In the genomic region with DNA sequence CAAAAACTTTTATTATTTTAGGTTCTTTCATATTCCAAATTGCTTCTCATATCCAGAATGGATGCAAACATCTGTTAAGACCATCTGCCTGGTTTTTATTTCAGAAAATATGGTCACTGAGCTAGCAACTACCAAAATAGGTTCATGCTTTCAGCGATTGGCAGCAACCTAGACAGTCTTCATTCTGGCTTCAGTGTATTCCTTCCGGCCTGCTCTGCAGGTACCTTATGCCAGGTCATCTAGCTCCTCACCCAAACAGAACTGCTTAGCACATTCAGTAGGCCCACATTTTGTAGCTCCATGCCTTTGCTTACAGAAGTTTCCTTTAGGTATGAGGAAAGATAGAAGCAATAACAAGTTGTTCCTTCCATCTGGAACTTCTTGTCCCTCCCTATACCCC, we compare ENCODE assay signal across 23 cellular contexts. TPM values are rescaled to one million over a fixed set of nuclear protein-coding genes. Genes with fewer than 3 reads are reported as not detected.
DNase-seq lines count a peak whose midpoint lies in the region; ATAC-seq and TF ChIP-seq lines count a peak whose summit lies in the region.
"Had no signal": no experiment of that assay in that cellular context is flagged by ENCODE, and none has a peak within 500 bp of the region (broad histone marks: within the 10 kb centered on the region; RNA-seq: fewer than 3 reads in every experiment).

No MANE protein-coding gene starts in this region.

- CTCF ChIA-PET in activated naive CD4-positive, alpha-beta T cell treated with anti-CD3 and anti-CD28 coated beads for 36 hours (lab: Charles Lee): interaction anchor here (0.7 kb wide), 1 partner anchor 42 kb away, joined by 3 read pairs; no protein-coding TSS in a partner anchor
- CTCF ChIA-PET in WTC11 (lab: Charles Lee) (no interaction called here), OCI-LY7 (lab: Charles Lee; ENCODE audit: unreplicated experiment) (no interaction called here)

- ATAC-seq in WTC11 (0 out of 2 replicates have a peak, but pooled peaks have one; percentile 16), HG02763 (IDR thresholded peaks at IDR 0.05; ENCODE audit: unreplicated experiment) (no peak)
- ATAC-seq in stimulated activated memory B cell treated with anti-CD40 and anti-IgM and Interleukin-4, amounts not matched to agents 10 μg/mL and 1 μg/mL and 100 μg/mL, for 72 hours: no peak
- ATAC-seq: Panc1 had no signal

- H3K9me3 Mint-ChIP-seq in activated naive CD4-positive, alpha-beta T cell treated with anti-CD3 and anti-CD28 coated beads, Interleukin-2, amount 50 U/mL, for 24 hours: no peaks in the 10 kb centered on the region
- no peaks in the 10 kb centered on the region for H3K9me3 Mint-ChIP-seq in activated naive CD4-positive, alpha-beta T cell treated with anti-CD3 and anti-CD28 coated beads for 36 hours
- no peaks in the 10 kb centered on the region for H3K9me3 Mint-ChIP-seq in WTC11
- no peaks in the 10 kb centered on the region for H3K9me3 Mint-ChIP-seq in glutamatergic neuron (ENCODE audit: unreplicated experiment)
- H3K9me3 Mint-ChIP-seq in stimulated activated memory B cell treated with anti-CD40 and anti-IgM and Interleukin-4, amounts not matched to agents 10 μg/mL and 1 μg/mL and 100 μg/mL, for 72 hours: no peaks in the 10 kb centered on the region
- H3K9me3 Mint-ChIP-seq: CD4-positive, alpha-beta T cell; IgD-negative memory B cell had no signal

- H3K4me1 Mint-ChIP-seq in activated naive CD4-positive, alpha-beta T cell treated with anti-CD3 and anti-CD28 coated beads, Interleukin-2, amount 50 U/mL, for 24 hours: peaks cover 31% of the 10 kb centered on the region
- H3K4me1 Mint-ChIP-seq in activated naive CD4-positive, alpha-beta T cell treated with anti-CD3 and anti-CD28 coated beads for 36 hours (ENCODE audit: low read depth): peaks cover 7% of the 10 kb centered on the region
- H3K4me1 Mint-ChIP-seq in WTC11: peaks cover 26% of the 10 kb centered on the region
- H3K4me1 Mint-ChIP-seq in glutamatergic neuron (ENCODE audit: low read depth, unreplicated experiment): peaks cover 25% of the 10 kb centered on the region
- H3K4me1 Mint-ChIP-seq in stimulated activated memory B cell treated with anti-CD40 and anti-IgM and Interleukin-4, amounts not matched to agents 10 μg/mL and 1 μg/mL and 100 μg/mL, for 72 hours: peaks cover 41% of the 10 kb centered on the region

- H3K36me3 ChIP-seq in OCI-LY7 (ENCODE audit: insufficient read depth, low read length): peaks cover 39% of the 10 kb centered on the region
- H3K36me3 ChIP-seq: BE2C, MG63, SJSA1 had no signal

- no peaks in the 10 kb centered on the region for H3K9me2 ChIP-seq in OCI-LY7 (ENCODE audit: insufficient read depth, low read length)

- no peak overlapping the region for H3K27ac ChIP-seq in OCI-LY7 (ENCODE audit: low read depth, low read length, poor library complexity, severe bottlenecking)
- H3K27ac ChIP-seq: SJSA1 had no signal

- H2AFZ ChIP-seq in OCI-LY7 (ENCODE audit: low read length): no peak overlapping the region

- H3K27ac Mint-ChIP-seq in activated naive CD4-positive, alpha-beta T cell treated with anti-CD3 and anti-CD28 coated beads, Interleukin-2, amount 50 U/mL, for 24 hours: peak overlapping the region; percentile 30
- no peak overlapping the region for H3K27ac Mint-ChIP-seq in activated naive CD4-positive, alpha-beta T cell treated with anti-CD3 and anti-CD28 coated beads for 36 hours
- H3K27ac Mint-ChIP-seq in WTC11 (peak overlapping the region; percentile 52), glutamatergic neuron (ENCODE audit: unreplicated experiment) (peak overlapping the region; percentile 6)
- peak overlapping the region; percentile 28 for H3K27ac Mint-ChIP-seq in stimulated activated memory B cell treated with anti-CD40 and anti-IgM and Interleukin-4, amounts not matched to agents 10 μg/mL and 1 μg/mL and 100 μg/mL, for 72 hours
- H3K27ac Mint-ChIP-seq: CD4-positive, alpha-beta T cell had no signal

- peaks cover 60% of the 10 kb centered on the region for H3K4me1 ChIP-seq in OCI-LY7 (ENCODE audit: insufficient read depth, low read length, poor library complexity, severe bottlenecking)
- H3K4me1 ChIP-seq: BE2C, SJSA1 had no signal

- intact Hi-C loops in activated naive CD4-positive, alpha-beta T cell treated with anti-CD3 and anti-CD28 coated beads for 36 hours (cut with micrococcal nuclease): no loop called here
- intact Hi-C loops in OCI-LY7 (cut with micrococcal nuclease; ENCODE audit: unreplicated experiment): loop anchor here (5.0 kb wide), 1 partner anchor 63 kb away; no protein-coding TSS in a partner anchor

- no peak for DNase-seq in activated naive CD4-positive, alpha-beta T cell treated with anti-CD3 and anti-CD28 coated beads for 36 hours
- DNase-seq in WTC11 (ENCODE audit: low spot score): no peak
- DNase-seq in glutamatergic neuron: no peak
- no peak for DNase-seq in NCI-H345 (lab: John Stamatoyannopoulos, UW)
- no peak for DNase-seq in OCI-LY7 (ENCODE audit: low spot score)
- DNase-seq: BE2C; Caco-2; CD4-positive, alpha-beta T cell; DMS53; EL; H7; Kasumi-1; MG63; NCI-H1048; NCI-H1436; NCI-H2029 treated with DMSO at 0.1 percent for 48 hours; NCI-H510A had no signal

- TF ChIP-seq CTCF in WTC11 (IDR thresholded peaks at IDR 0.05) (no peak), glutamatergic neuron (IDR thresholded peaks at IDR 0.05; ENCODE audit: partially characterized antibody, unreplicated experiment) (no peak), OCI-LY7 (conservative IDR thresholded peaks at IDR 0.05; ENCODE audit: low read length) (no peak)

- no peak overlapping the region for H3K4me3 Mint-ChIP-seq in activated naive CD4-positive, alpha-beta T cell treated with anti-CD3 and anti-CD28 coated beads, Interleukin-2, amount 50 U/mL, for 24 hours
- no peak overlapping the region for H3K4me3 Mint-ChIP-seq in activated naive CD4-positive, alpha-beta T cell treated with anti-CD3 and anti-CD28 coated beads for 36 hours
- no peak overlapping the region for H3K4me3 Mint-ChIP-seq in WTC11
- no peak overlapping the region for H3K4me3 Mint-ChIP-seq in glutamatergic neuron (ENCODE audit: unreplicated experiment)
- H3K4me3 Mint-ChIP-seq in stimulated activated memory B cell treated with anti-CD40 and anti-IgM and Interleukin-4, amounts not matched to agents 10 μg/mL and 1 μg/mL and 100 μg/mL, for 72 hours: no peak overlapping the region
- H3K4me3 Mint-ChIP-seq: CD4-positive, alpha-beta T cell had no signal

- BruUV-seq in OCI-LY7 (replicated peaks; lab: Mats Ljungman, UMichigan): no TSS peak

- POLR2A ChIA-PET in WTC11 (lab: Charles Lee) (no interaction called here), OCI-LY7 (lab: Charles Lee) (interaction anchor here (0.7 to 2.5 kb wide), 4 partner anchors 21 to 151 kb away, joined by 3 to 7 read pairs (median 5); no protein-coding TSS in a partner anchor)

- H4K20me1 ChIP-seq in OCI-LY7 (ENCODE audit: insufficient read depth, low read length): no peaks in the 10 kb centered on the region

- peaks cover 51% of the 10 kb centered on the region for H3K79me2 ChIP-seq in OCI-LY7 (ENCODE audit: insufficient read depth, low read depth, low read length)

- no peaks in the 10 kb centered on the region for H3K9me3 ChIP-seq in OCI-LY7 (ENCODE audit: low read length)
- H3K9me3 ChIP-seq: BE2C, Caco-2, MG63, SJSA1 had no signal

- H3K27me3 Mint-ChIP-seq in activated naive CD4-positive, alpha-beta T cell treated with anti-CD3 and anti-CD28 coated beads, Interleukin-2, amount 50 U/mL, for 24 hours: no peaks in the 10 kb centered on the region
- no peaks in the 10 kb centered on the region for H3K27me3 Mint-ChIP-seq in activated naive CD4-positive, alpha-beta T cell treated with anti-CD3 and anti-CD28 coated beads for 36 hours (ENCODE audit: low read depth)
- H3K27me3 Mint-ChIP-seq in WTC11 (ENCODE audit: low read depth): no peaks in the 10 kb centered on the region
- no peaks in the 10 kb centered on the region for H3K27me3 Mint-ChIP-seq in glutamatergic neuron (ENCODE audit: unreplicated experiment)
- no peaks in the 10 kb centered on the region for H3K27me3 Mint-ChIP-seq in stimulated activated memory B cell treated with anti-CD40 and anti-IgM and Interleukin-4, amounts not matched to agents 10 μg/mL and 1 μg/mL and 100 μg/mL, for 72 hours
- H3K27me3 Mint-ChIP-seq: CD4-positive, alpha-beta T cell; IgD-negative memory B cell had no signal

- H3K36me3 Mint-ChIP-seq in activated naive CD4-positive, alpha-beta T cell treated with anti-CD3 and anti-CD28 coated beads, Interleukin-2, amount 50 U/mL, for 24 hours: peaks cover 1% of the 10 kb centered on the region
- H3K36me3 Mint-ChIP-seq in activated naive CD4-positive, alpha-beta T cell treated with anti-CD3 and anti-CD28 coated beads for 36 hours (ENCODE audit: low read depth): no peaks in the 10 kb centered on the region
- H3K36me3 Mint-ChIP-seq in WTC11: peaks cover 8% of the 10 kb centered on the region; the same call in 1 of the 2 replicates
- H3K36me3 Mint-ChIP-seq in glutamatergic neuron (ENCODE audit: unreplicated experiment): no peaks in the 10 kb centered on the region
- H3K36me3 Mint-ChIP-seq in stimulated activated memory B cell treated with anti-CD40 and anti-IgM and Interleukin-4, amounts not matched to agents 10 μg/mL and 1 μg/mL and 100 μg/mL, for 72 hours: peaks cover 14% of the 10 kb centered on the region

- no peak overlapping the region for H3K4me3 ChIP-seq in OCI-LY7 (ENCODE audit: low read depth, low read length, poor library complexity, severe bottlenecking)
- H3K4me3 ChIP-seq: MG63, SJSA1 had no signal

- no peak overlapping the region for H3K4me2 ChIP-seq in OCI-LY7 (ENCODE audit: low read length)

TF ChIP-seq in WTC11, 78 proteins besides CTCF, POLR2A, EP300 and RAD21:
- TF ChIP-seq SMAD3 (CRISPR knock-in tag; IDR thresholded peaks at IDR 0.05; ENCODE audit: borderline replicate concordance): no peak
- TF ChIP-seq RELA (CRISPR knock-in tag; IDR thresholded peaks at IDR 0.05; ENCODE audit: borderline replicate concordance): no peak
- no peak for TF ChIP-seq ZNF423 (CRISPR knock-in tag; IDR thresholded peaks at IDR 0.05)

RNA-seq across cellular contexts. Expression of a gene that starts 59.0 kb away (rescaled TPM):
- 100 to 1,000 TPM; 322 to 354 TPM for total RNA-seq in activated naive CD4-positive, alpha-beta T cell treated with anti-CD3 and anti-CD28 coated beads for 36 hours
- 167 to 211 TPM (median 185 TPM) in 3 replicates for total RNA-seq in WTC11 (2021)
- 88.7 TPM for total RNA-seq in glutamatergic neuron (ENCODE audit: unreplicated experiment)
- 473 and 1,119 TPM in 2 replicates for total RNA-seq in OCI-LY7 (2014; rRNA removed; shearing (Covaris generic))
- 332 and 343 TPM in 2 replicates for total RNA-seq in OCI-LY7 (2022)
